Comparison of ENCODE assay signal across 25 cellular contexts in the genomic region with DNA sequence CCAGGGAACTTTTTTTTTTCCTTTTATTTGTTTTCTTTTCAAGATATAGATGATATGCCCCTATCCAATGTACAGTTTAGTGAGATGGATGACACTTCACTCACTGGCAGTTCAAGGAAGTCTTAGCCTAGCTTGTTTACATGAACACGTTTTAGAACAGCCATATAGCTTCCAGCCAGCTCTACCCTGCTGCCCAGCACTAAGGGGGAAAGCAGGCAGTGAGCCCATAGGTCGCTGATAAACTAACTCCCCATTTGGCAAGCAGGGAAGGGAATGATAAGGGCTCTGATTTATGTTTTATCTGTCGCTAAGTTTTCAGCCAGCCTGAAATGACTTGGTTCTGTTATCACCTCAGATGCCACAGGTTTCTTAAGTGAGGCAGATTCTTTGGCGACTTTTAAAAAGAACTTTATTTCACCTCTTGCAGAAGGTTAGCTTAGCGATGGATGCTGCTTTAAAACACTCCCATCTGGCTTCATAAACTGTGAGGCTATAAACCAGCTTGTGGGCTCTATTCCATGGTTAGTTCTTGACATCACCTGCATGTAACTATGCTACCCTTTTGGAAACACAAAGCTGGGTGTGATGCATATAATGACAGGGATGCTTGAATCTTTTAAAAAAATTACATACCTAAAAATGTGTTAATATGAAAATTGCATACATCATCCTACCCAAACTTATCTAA.
DNase-seq lines count a peak whose midpoint lies in the region; ATAC-seq lines count a peak whose summit lies in the region.
"Had no signal": no experiment of that assay in that cellular context is flagged by ENCODE, and none has a peak within 500 bp of the region (broad histone marks: within the 10 kb centered on the region; RNA-seq: fewer than 3 reads in every experiment).

No MANE protein-coding gene starts in this region.

- H3K4me3 ChIP-seq in HUES6 (ENCODE audit: low read depth, low read length) (no peak overlapping the region), stomach smooth muscle (ENCODE audit: low read length in 2 of 2) (peak overlapping the region in 1 of 2 donors; percentile 44)
- H3K4me3 ChIP-seq: esophagus squamous epithelium, ovary, SK-N-MC, testis had no signal

- H3K4me3 Mint-ChIP-seq in stimulated activated naive B cell treated with anti-CD40 and anti-IgM and Interleukin-4, amounts not matched to agents 10 μg/mL and 1 μg/mL and 100 μg/mL, for 72 hours, result no peak overlapping the region
- H3K4me3 Mint-ChIP-seq: activated CD4-positive, alpha-beta memory T cell treated with anti-CD3 and anti-CD28 coated beads, Interleukin-2, amount 10 ng/mL, durations not matched to agents 7 days and 5 days; activated naive CD8-positive, alpha-beta T cell treated with anti-CD3 and anti-CD28 coated beads, Interleukin-2, amount 10 ng/mL, durations not matched to agents 7 days and 5 days; CD4-positive, alpha-beta T cell; memory B cell; natural killer cell; stimulated activated memory B cell treated with anti-CD40 and anti-IgM and Interleukin-4, amounts not matched to agents 10 μg/mL and 1 μg/mL and 100 μg/mL, for 72 hours had no signal

- H3K9ac ChIP-seq in HUES6 (ENCODE audit: low read length) (peak overlapping the region; percentile 21), stomach smooth muscle (ENCODE audit: low read length in 2 of 2) (no peak overlapping the region)

- H3K27ac ChIP-seq in HUES6 (ENCODE audit: low read depth, low read length) (no peak overlapping the region), stomach smooth muscle (ENCODE audit: low read length) (peak overlapping the region; percentile 56)
- H3K27ac ChIP-seq: esophagus squamous epithelium, ovary, SK-N-MC, testis had no signal

- peaks cover 0 to 2% of the 10 kb centered on the region in 2 donors for H3K9me3 Mint-ChIP-seq in stimulated activated naive B cell treated with anti-CD40 and anti-IgM and Interleukin-4, amounts not matched to agents 10 μg/mL and 1 μg/mL and 100 μg/mL, for 72 hours
- H3K9me3 Mint-ChIP-seq: activated CD4-positive, alpha-beta memory T cell treated with anti-CD3 and anti-CD28 coated beads, Interleukin-2, amount 10 ng/mL, durations not matched to agents 7 days and 5 days; activated naive CD8-positive, alpha-beta T cell treated with anti-CD3 and anti-CD28 coated beads, Interleukin-2, amount 10 ng/mL, durations not matched to agents 7 days and 5 days; CD4-positive, alpha-beta T cell; memory B cell; stimulated activated memory B cell treated with anti-CD40 and anti-IgM and Interleukin-4, amounts not matched to agents 10 μg/mL and 1 μg/mL and 100 μg/mL, for 72 hours had no signal

- no peaks in the 10 kb centered on the region for H3K27me3 ChIP-seq in HUES6 (ENCODE audit: control insufficient read depth, insufficient read depth, low read length)
- H3K27me3 ChIP-seq in stomach smooth muscle (ENCODE audit: control insufficient read depth in 1 of 2, insufficient read depth in 2 of 2, low read length in 2 of 2), result no peaks in the 10 kb centered on the region
- H3K27me3 ChIP-seq: esophagus squamous epithelium, ovary, testis had no signal

- H3K4me1 Mint-ChIP-seq in stimulated activated naive B cell treated with anti-CD40 and anti-IgM and Interleukin-4, amounts not matched to agents 10 μg/mL and 1 μg/mL and 100 μg/mL, for 72 hours, result no peaks in the 10 kb centered on the region
- H3K4me1 Mint-ChIP-seq: activated CD4-positive, alpha-beta memory T cell treated with anti-CD3 and anti-CD28 coated beads, Interleukin-2, amount 10 ng/mL, durations not matched to agents 7 days and 5 days; activated naive CD8-positive, alpha-beta T cell treated with anti-CD3 and anti-CD28 coated beads, Interleukin-2, amount 10 ng/mL, durations not matched to agents 7 days and 5 days; memory B cell; natural killer cell; stimulated activated memory B cell treated with anti-CD40 and anti-IgM and Interleukin-4, amounts not matched to agents 10 μg/mL and 1 μg/mL and 100 μg/mL, for 72 hours had no signal

- ATAC-seq in stimulated activated naive B cell treated with anti-CD40 and anti-IgM and Interleukin-4, amounts not matched to agents 10 μg/mL and 1 μg/mL and 100 μg/mL, for 72 hours (replicated peaks), result no peak
- ATAC-seq in HG02852 (IDR thresholded peaks at IDR 0.05; ENCODE audit: unreplicated experiment), result no peak
- ATAC-seq: activated CD4-positive, CD25-positive, alpha-beta regulatory T cell treated with anti-CD3 and anti-CD28 coated beads, Interleukin-2, amount 50 U/mL, for 24 hours; natural killer cell; stimulated activated memory B cell treated with anti-CD40 and anti-IgM and Interleukin-4, amounts not matched to agents 10 μg/mL and 1 μg/mL and 100 μg/mL, for 72 hours had no signal

- no peaks in the 10 kb centered on the region for H3K27me3 Mint-ChIP-seq in stimulated activated naive B cell treated with anti-CD40 and anti-IgM and Interleukin-4, amounts not matched to agents 10 μg/mL and 1 μg/mL and 100 μg/mL, for 72 hours
- H3K27me3 Mint-ChIP-seq: activated naive CD8-positive, alpha-beta T cell treated with anti-CD3 and anti-CD28 coated beads, Interleukin-2, amount 10 ng/mL, durations not matched to agents 7 days and 5 days; CD4-positive, alpha-beta T cell; stimulated activated memory B cell treated with anti-CD40 and anti-IgM and Interleukin-4, amounts not matched to agents 10 μg/mL and 1 μg/mL and 100 μg/mL, for 72 hours had no signal

- no peaks in the 10 kb centered on the region for H3K36me3 Mint-ChIP-seq in stimulated activated naive B cell treated with anti-CD40 and anti-IgM and Interleukin-4, amounts not matched to agents 10 μg/mL and 1 μg/mL and 100 μg/mL, for 72 hours
- H3K36me3 Mint-ChIP-seq: activated naive CD8-positive, alpha-beta T cell treated with anti-CD3 and anti-CD28 coated beads, Interleukin-2, amount 10 ng/mL, durations not matched to agents 7 days and 5 days; memory B cell; natural killer cell; stimulated activated memory B cell treated with anti-CD40 and anti-IgM and Interleukin-4, amounts not matched to agents 10 μg/mL and 1 μg/mL and 100 μg/mL, for 72 hours had no signal

- H3K27ac Mint-ChIP-seq in stimulated activated naive B cell treated with anti-CD40 and anti-IgM and Interleukin-4, amounts not matched to agents 10 μg/mL and 1 μg/mL and 100 μg/mL, for 72 hours, result no peak overlapping the region
- H3K27ac Mint-ChIP-seq: activated CD4-positive, alpha-beta memory T cell treated with anti-CD3 and anti-CD28 coated beads, Interleukin-2, amount 10 ng/mL, durations not matched to agents 7 days and 5 days; activated naive CD8-positive, alpha-beta T cell treated with anti-CD3 and anti-CD28 coated beads, Interleukin-2, amount 10 ng/mL, durations not matched to agents 7 days and 5 days; CD4-positive, alpha-beta T cell; memory B cell; natural killer cell; stimulated activated memory B cell treated with anti-CD40 and anti-IgM and Interleukin-4, amounts not matched to agents 10 μg/mL and 1 μg/mL and 100 μg/mL, for 72 hours had no signal

- H3K4me1 ChIP-seq in HUES6 (ENCODE audit: control insufficient read depth, insufficient read depth, low read length) (peaks cover 14% of the 10 kb centered on the region), stomach smooth muscle (ENCODE audit: control insufficient read depth, insufficient read depth, low read length) (peaks cover 10% of the 10 kb centered on the region)
- H3K4me1 ChIP-seq: esophagus squamous epithelium, testis had no signal

- DNase-seq in amniotic epithelial cell (ENCODE audit: low read depth), result peak; percentile 55
- DNase-seq in left kidney (ENCODE audit: low read depth, low spot score), result peak; percentile 49
- DNase-seq in stimulated activated naive B cell treated with anti-CD40 and anti-IgM and Interleukin-4, amounts not matched to agents 10 μg/mL and 1 μg/mL and 100 μg/mL, for 72 hours, result no peak
- no peak for DNase-seq in AG20443 (ENCODE audit: low spot score)
- DNase-seq: activated CD4-positive, alpha-beta memory T cell treated with anti-CD3 and anti-CD28 coated beads, Interleukin-2, amount 10 ng/mL, durations not matched to agents 7 days and 5 days; activated effector memory CD4-positive, alpha-beta T cell treated with anti-CD3 and anti-CD28 coated beads, Interleukin-2, amount 50 U/mL, for 16 hours; activated naive CD8-positive, alpha-beta T cell treated with anti-CD3 and anti-CD28 coated beads, Interleukin-2, amount 10 ng/mL, durations not matched to agents 7 days and 5 days; CD4-positive, alpha-beta T cell; effector memory CD4-positive, alpha-beta T cell; esophagus squamous epithelium; natural killer cell; NCI-H1092 treated with DMSO at 0.1 percent for 48 hours; NCI-H1930; NCI-H748 treated with DMSO at 0.1 percent for 48 hours; ovary; stimulated activated CD4-positive, alpha-beta T cell treated with anti-CD3 and anti-CD28 coated beads, Interleukin-4, amount 100 ng/mL, for 1 hour; T1000; testis had no signal

- H3K36me3 ChIP-seq in HUES6 (ENCODE audit: control insufficient read depth, insufficient read depth, low read length) (no peaks in the 10 kb centered on the region), stomach smooth muscle (ENCODE audit: control insufficient read depth in 2 of 2, insufficient read depth in 2 of 2, low read length in 2 of 2) (no peaks in the 10 kb centered on the region)
- H3K36me3 ChIP-seq: esophagus squamous epithelium, ovary had no signal

- H3K9me3 ChIP-seq in HUES6 (ENCODE audit: control insufficient read depth, insufficient read depth, low read depth, low read length), result no peaks in the 10 kb centered on the region
- no peaks in the 10 kb centered on the region for H3K9me3 ChIP-seq in stomach smooth muscle (ENCODE audit: control insufficient read depth in 2 of 2, low read length in 2 of 2)
- H3K9me3 ChIP-seq: esophagus squamous epithelium, ovary, testis had no signal

Comparison
In these comparisons a context has a peak if more than half of its experiments do, and no peak if none do; other contexts are left out.
1. DNase-seq: peak in amniotic epithelial cell (single experiment) and left kidney (single experiment); none in stimulated activated naive B cell treated with anti-CD40 and anti-IgM and Interleukin-4, amounts not matched to agents 10 μg/mL and 1 μg/mL and 100 μg/mL, for 72 hours (single experiment) and AG20443 (single experiment).